In the genomic region with DNA sequence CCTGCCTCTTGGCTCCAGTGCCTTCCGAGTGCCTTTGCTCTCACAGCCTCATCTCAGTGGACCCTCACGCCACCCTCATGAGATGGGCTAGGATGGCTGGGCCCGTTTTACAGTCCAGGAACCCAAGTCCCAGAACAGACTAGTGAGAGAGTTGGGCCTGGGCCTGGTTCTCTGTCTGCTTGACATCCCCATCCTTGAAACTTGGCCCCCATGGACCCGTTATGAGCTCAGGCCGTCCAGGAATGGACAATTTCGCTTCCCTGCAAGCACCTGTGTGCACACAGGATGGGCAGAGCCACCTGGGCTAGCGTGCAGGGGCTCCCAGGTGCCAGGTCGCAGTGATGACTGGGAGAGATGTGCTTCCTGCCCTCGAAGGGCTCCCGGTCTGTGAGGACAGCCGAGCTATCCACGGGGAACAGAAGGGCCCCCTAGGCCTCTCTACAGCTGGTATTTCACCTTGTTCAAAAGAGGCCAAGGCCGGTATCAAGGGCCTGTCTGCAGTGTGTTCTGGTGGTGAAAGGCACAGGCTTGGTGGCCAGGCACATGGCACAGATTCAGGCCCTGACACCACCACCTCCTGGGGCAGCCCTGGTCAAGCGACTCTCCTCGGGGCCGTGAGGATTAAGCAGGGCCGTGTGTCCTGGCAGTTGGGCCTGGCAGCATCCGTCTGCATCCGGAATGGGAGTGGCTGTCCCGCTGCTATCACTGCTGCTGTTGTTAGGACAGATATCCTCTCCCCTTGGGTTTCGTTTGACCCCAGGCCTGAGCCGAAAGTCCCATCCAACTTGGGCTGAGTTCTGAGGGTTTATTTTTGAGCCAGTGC, we compare ENCODE assay signal across 1 cellular context.
TF ChIP-seq lines count a peak whose summit lies in the region.

No MANE protein-coding gene starts in this region.

TF ChIP-seq in GM12878, 131 proteins besides CTCF, POLR2A, EP300 and RAD21 (continued from another document):
- TF ChIP-seq, protein P1, sequence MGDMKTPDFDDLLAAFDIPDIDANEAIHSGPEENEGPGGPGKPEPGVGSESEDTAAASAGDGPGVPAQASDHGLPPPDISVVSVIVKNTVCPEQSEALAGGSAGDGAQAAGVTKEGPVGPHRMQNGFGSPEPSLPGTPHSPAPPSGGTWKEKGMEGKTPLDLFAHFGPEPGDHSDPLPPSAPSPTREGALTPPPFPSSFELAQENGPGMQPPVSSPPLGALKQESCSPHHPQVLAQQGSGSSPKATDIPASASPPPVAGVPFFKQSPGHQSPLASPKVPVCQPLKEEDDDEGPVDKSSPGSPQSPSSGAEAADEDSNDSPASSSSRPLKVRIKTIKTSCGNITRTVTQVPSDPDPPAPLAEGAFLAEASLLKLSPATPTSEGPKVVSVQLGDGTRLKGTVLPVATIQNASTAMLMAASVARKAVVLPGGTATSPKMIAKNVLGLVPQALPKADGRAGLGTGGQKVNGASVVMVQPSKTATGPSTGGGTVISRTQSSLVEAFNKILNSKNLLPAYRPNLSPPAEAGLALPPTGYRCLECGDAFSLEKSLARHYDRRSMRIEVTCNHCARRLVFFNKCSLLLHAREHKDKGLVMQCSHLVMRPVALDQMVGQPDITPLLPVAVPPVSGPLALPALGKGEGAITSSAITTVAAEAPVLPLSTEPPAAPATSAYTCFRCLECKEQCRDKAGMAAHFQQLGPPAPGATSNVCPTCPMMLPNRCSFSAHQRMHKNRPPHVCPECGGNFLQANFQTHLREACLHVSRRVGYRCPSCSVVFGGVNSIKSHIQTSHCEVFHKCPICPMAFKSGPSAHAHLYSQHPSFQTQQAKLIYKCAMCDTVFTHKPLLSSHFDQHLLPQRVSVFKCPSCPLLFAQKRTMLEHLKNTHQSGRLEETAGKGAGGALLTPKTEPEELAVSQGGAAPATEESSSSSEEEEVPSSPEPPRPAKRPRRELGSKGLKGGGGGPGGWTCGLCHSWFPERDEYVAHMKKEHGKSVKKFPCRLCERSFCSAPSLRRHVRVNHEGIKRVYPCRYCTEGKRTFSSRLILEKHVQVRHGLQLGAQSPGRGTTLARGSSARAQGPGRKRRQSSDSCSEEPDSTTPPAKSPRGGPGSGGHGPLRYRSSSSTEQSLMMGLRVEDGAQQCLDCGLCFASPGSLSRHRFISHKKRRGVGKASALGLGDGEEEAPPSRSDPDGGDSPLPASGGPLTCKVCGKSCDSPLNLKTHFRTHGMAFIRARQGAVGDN (IDR thresholded peaks at IDR 0.05) = no peak
- TF ChIP-seq BACH1 (IDR thresholded peaks at IDR 0.05; ENCODE audit: borderline replicate concordance) (no peak), TAF1 (IDR thresholded peaks at IDR 0.05; ENCODE audit: borderline replicate concordance, low read depth, low read length) (no peak), YBX1 (IDR thresholded peaks at IDR 0.05) (no peak)
- TF ChIP-seq, protein P2, sequence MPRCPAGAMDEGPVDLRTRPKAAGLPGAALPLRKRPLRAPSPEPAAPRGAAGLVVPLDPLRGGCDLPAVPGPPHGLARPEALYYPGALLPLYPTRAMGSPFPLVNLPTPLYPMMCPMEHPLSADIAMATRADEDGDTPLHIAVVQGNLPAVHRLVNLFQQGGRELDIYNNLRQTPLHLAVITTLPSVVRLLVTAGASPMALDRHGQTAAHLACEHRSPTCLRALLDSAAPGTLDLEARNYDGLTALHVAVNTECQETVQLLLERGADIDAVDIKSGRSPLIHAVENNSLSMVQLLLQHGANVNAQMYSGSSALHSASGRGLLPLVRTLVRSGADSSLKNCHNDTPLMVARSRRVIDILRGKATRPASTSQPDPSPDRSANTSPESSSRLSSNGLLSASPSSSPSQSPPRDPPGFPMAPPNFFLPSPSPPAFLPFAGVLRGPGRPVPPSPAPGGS (IDR thresholded peaks at IDR 0.05; ENCODE audit: borderline replicate concordance, insufficient read depth, low read depth, low read length, poor library complexity, severe bottlenecking) = no peak
